1 cellular context compared by ENCODE assay signal in the genomic region with DNA sequence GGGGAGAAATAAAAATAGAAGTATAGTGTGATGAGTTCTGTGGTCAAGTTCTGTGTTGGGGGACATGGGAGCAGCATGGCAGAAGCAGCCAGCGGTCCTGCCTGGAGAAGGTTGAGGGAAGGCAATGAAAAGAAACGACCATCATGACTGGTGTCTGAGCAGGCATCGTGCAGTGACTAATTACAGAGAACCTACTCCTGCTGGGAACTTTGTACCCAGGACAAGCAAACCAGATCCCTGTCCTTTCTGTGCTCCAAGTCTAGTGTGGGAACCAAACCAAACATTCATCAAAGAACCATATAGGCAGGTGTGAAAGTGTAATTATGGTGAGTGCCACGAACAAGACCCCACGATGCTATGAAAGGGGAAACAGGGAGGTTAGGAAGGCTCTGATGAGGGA.
TF ChIP-seq lines count a peak whose summit lies in the region.

No MANE protein-coding gene starts in this region.

TF ChIP-seq in HepG2, 621 proteins besides CTCF, POLR2A, EP300 and RAD21:
- TF ChIP-seq, protein P1, sequence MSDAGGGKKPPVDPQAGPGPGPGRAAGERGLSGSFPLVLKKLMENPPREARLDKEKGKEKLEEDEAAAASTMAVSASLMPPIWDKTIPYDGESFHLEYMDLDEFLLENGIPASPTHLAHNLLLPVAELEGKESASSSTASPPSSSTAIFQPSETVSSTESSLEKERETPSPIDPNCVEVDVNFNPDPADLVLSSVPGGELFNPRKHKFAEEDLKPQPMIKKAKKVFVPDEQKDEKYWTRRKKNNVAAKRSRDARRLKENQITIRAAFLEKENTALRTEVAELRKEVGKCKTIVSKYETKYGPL (CRISPR knock-in tag; IDR thresholded peaks at IDR 0.05), result no peak
- TF ChIP-seq, protein P2, sequence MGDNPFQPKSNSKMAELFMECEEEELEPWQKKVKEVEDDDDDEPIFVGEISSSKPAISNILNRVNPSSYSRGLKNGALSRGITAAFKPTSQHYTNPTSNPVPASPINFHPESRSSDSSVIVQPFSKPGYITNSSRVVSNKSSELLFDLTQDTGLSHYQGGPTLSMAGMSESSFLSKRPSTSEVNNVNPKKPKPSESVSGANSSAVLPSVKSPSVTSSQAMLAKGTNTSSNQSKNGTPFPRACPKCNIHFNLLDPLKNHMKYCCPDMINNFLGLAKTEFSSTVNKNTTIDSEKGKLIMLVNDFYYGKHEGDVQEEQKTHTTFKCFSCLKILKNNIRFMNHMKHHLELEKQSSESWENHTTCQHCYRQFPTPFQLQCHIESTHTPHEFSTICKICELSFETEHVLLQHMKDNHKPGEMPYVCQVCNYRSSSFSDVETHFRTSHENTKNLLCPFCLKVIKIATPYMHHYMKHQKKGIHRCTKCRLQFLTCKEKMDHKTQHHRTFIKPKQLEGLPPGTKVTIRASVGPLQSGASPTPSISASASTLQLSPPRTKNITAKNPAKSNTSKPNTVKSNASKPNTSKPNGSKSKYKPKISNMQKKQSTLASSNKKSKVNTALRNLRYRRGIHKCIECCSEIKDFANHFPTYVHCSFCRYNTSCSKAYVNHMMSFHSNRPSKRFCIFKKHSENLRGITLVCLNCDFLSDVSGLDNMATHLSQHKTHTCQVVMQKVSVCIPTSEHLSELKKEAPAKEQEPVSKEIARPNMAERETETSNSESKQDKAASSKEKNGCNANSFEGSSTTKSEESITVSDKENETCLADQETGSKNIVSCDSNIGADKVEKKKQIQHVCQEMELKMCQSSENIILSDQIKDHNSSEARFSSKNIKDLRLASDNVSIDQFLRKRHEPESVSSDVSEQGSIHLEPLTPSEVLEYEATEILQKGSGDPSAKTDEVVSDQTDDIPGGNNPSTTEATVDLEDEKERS (CRISPR knock-in tag; IDR thresholded peaks at IDR 0.05), result no peak
- no peak for TF ChIP-seq IRF2 (CRISPR knock-in tag; IDR thresholded peaks at IDR 0.05)
- no peak for TF ChIP-seq ZNF136 (CRISPR knock-in tag; IDR thresholded peaks at IDR 0.05; ENCODE audit: low read depth)
- TF ChIP-seq CHD4 (IDR thresholded peaks at IDR 0.05; ENCODE audit: borderline replicate concordance, low read length), result no peak
- TF ChIP-seq AGO2 (optimal IDR thresholded peaks at IDR 0.05; ENCODE audit: low read depth, low read length), result no peak
- TF ChIP-seq ZNF597 (CRISPR knock-in tag; IDR thresholded peaks at IDR 0.05), result no peak
- no peak for TF ChIP-seq FOXK2 (IDR thresholded peaks at IDR 0.05)
- TF ChIP-seq, protein P3, sequence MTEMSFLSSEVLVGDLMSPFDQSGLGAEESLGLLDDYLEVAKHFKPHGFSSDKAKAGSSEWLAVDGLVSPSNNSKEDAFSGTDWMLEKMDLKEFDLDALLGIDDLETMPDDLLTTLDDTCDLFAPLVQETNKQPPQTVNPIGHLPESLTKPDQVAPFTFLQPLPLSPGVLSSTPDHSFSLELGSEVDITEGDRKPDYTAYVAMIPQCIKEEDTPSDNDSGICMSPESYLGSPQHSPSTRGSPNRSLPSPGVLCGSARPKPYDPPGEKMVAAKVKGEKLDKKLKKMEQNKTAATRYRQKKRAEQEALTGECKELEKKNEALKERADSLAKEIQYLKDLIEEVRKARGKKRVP (CRISPR knock-in tag; IDR thresholded peaks at IDR 0.05), result no peak
- no peak for TF ChIP-seq HIC2 (CRISPR knock-in tag; IDR thresholded peaks at IDR 0.05; ENCODE audit: low read depth)
- no peak for TF ChIP-seq ATF7 (IDR thresholded peaks at IDR 0.05)
- no peak for TF ChIP-seq ATF7 (CRISPR knock-in tag; IDR thresholded peaks at IDR 0.05)
- TF ChIP-seq ZNF558 (CRISPR knock-in tag; IDR thresholded peaks at IDR 0.05; ENCODE audit: borderline replicate concordance), result no peak
